In the genomic region with DNA sequence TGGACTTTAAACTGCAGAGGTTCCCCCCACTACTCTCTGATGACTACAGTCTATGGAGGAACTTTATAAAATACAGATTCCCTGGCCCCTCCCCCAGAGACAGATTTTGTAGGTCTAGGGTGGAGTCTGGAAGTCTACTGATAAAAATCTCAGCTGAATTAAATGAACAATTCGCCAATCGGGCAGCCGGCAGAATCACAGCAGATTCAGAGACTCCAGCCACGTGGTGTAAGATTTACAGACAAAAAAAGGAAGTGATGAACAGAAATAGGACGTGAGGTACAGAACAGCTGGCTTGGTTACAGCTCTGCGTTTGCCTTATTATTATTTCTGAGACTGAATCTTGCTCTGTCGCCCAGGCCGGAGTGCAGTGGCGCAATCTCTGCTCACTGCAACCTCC, we compare ENCODE assay signal across 1 cellular context.
TF ChIP-seq lines count a peak whose summit lies in the region.

No MANE protein-coding gene starts in this region.

TF ChIP-seq in HepG2, 621 proteins besides CTCF, POLR2A, EP300 and RAD21:
- TF ChIP-seq, protein P1, sequence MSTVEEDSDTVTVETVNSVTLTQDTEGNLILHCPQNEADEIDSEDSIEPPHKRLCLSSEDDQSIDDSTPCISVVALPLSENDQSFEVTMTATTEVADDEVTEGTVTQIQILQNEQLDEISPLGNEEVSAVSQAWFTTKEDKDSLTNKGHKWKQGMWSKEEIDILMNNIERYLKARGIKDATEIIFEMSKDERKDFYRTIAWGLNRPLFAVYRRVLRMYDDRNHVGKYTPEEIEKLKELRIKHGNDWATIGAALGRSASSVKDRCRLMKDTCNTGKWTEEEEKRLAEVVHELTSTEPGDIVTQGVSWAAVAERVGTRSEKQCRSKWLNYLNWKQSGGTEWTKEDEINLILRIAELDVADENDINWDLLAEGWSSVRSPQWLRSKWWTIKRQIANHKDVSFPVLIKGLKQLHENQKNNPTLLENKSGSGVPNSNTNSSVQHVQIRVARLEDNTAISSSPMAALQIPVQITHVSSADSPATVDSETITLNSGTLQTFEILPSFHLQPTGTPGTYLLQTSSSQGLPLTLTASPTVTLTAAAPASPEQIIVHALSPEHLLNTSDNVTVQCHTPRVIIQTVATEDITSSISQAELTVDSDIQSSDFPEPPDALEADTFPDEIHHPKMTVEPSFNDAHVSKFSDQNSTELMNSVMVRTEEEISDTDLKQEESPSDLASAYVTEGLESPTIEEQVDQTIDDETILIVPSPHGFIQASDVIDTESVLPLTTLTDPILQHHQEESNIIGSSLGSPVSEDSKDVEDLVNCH (CRISPR knock-in tag; IDR thresholded peaks at IDR 0.05): no peak
- TF ChIP-seq RFX3 (CRISPR knock-in tag; IDR thresholded peaks at IDR 0.05) (no peak), PAX8 (CRISPR knock-in tag; IDR thresholded peaks at IDR 0.05; ENCODE audit: borderline replicate concordance) (no peak), SPEN (CRISPR knock-in tag; IDR thresholded peaks at IDR 0.05; ENCODE audit: low read depth) (no peak), ZNF350 (CRISPR knock-in tag; IDR thresholded peaks at IDR 0.05; ENCODE audit: borderline replicate concordance, low read depth) (no peak), POLR2AphosphoS5 (IDR thresholded peaks at IDR 0.05; ENCODE audit: low read depth, low read length) (no peak), IRX3 (CRISPR knock-in tag; IDR thresholded peaks at IDR 0.05; ENCODE audit: borderline replicate concordance, low read depth) (no peak)
- TF ChIP-seq, protein P2, sequence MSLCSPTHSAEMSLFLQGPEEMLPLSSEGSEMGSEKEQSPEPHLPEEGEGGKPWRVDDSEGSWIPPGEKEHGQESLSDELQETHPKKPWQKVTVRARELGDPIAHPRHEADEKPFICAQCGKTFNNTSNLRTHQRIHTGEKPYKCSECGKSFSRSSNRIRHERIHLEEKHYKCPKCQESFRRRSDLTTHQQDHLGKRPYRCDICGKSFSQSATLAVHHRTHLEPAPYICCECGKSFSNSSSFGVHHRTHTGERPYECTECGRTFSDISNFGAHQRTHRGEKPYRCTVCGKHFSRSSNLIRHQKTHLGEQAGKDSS (CRISPR knock-in tag; IDR thresholded peaks at IDR 0.05; ENCODE audit: borderline replicate concordance, low read depth): no peak
